Comparison of ENCODE assay signal across 1 cellular context in the genomic region with DNA sequence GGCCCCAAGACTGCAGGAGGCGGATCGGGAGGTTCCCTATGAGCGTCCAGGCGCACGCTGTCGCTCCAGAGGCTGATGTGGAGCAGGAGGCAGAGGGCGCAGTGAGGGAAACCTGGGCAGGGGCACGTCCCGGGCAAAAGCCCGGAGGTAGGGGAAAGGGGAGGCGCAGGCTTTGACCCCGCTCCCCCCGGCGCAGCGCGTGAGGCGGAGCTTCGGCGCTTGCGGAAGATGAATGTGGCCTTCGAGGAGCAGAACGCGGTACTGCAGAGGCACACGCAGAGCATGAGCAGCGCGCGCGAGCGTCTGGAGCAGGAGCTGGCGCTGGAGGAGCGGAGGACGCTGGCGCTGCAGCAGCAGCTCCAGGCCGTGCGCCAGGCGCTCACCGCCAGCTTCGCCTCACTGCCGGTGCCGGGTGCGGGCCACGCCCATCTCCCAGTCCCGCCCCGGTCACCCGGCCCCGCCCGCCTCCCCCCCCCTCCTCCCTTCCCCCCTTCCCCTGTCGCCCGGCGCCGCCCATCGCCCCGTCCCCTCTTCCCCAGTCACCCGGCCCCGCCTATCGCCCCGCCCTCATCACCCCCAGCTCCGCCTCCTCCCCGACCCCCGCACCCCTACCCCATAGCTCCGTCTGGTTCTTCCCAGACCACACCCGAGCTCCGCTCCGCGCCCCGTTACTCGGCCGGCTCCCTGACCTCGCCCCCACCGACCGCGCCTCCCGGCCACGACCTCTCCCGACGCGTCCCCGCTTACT.
TF ChIP-seq lines count a peak whose summit lies in the region.

No MANE protein-coding gene starts in this region.

TF ChIP-seq in WTC11, 78 proteins besides CTCF, POLR2A, EP300 and RAD21 (continued from another document):
- TF ChIP-seq, protein P1, sequence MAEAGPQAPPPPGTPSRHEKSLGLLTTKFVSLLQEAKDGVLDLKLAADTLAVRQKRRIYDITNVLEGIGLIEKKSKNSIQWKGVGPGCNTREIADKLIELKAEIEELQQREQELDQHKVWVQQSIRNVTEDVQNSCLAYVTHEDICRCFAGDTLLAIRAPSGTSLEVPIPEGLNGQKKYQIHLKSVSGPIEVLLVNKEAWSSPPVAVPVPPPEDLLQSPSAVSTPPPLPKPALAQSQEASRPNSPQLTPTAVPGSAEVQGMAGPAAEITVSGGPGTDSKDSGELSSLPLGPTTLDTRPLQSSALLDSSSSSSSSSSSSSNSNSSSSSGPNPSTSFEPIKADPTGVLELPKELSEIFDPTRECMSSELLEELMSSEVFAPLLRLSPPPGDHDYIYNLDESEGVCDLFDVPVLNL (CRISPR knock-in tag; IDR thresholded peaks at IDR 0.05; ENCODE audit: borderline replicate concordance, low read depth), result 0 out of 2 replicates have a peak, but pooled peaks have one; percentile 5
- TF ChIP-seq, protein P2, sequence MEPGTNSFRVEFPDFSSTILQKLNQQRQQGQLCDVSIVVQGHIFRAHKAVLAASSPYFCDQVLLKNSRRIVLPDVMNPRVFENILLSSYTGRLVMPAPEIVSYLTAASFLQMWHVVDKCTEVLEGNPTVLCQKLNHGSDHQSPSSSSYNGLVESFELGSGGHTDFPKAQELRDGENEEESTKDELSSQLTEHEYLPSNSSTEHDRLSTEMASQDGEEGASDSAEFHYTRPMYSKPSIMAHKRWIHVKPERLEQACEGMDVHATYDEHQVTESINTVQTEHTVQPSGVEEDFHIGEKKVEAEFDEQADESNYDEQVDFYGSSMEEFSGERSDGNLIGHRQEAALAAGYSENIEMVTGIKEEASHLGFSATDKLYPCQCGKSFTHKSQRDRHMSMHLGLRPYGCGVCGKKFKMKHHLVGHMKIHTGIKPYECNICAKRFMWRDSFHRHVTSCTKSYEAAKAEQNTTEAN (CRISPR knock-in tag; IDR thresholded peaks at IDR 0.05), result no peak
- TF ChIP-seq ESRRA (CRISPR knock-in tag; IDR thresholded peaks at IDR 0.05; ENCODE audit: borderline replicate concordance) (no peak), ZNF416 (CRISPR knock-in tag; IDR thresholded peaks at IDR 0.05) (0 out of 2 replicates have a peak, but pooled peaks have one; percentile 55), JUN (CRISPR knock-in tag; IDR thresholded peaks at IDR 0.05) (no peak), PRRX2 (CRISPR knock-in tag; IDR thresholded peaks at IDR 0.05) (no peak), NR1H2 (CRISPR knock-in tag; IDR thresholded peaks at IDR 0.05) (no peak), CREB1 (CRISPR knock-in tag; IDR thresholded peaks at IDR 0.05) (no peak), RORB (CRISPR knock-in tag; IDR thresholded peaks at IDR 0.05) (no peak), ZNF232 (CRISPR knock-in tag; IDR thresholded peaks at IDR 0.05) (no peak), ZNF423 (CRISPR knock-in tag; IDR thresholded peaks at IDR 0.05) (no peak), MYBL2 (CRISPR knock-in tag; IDR thresholded peaks at IDR 0.05) (no peak), TP53 (CRISPR knock-in tag; IDR thresholded peaks at IDR 0.05) (peak; percentile 81), TEAD4 (CRISPR knock-in tag; IDR thresholded peaks at IDR 0.05) (no peak), ZNF121 (CRISPR knock-in tag; IDR thresholded peaks at IDR 0.05) (no peak), IRF2 (CRISPR knock-in tag; IDR thresholded peaks at IDR 0.05; ENCODE audit: borderline replicate concordance, low read depth) (no peak), GTF2I (CRISPR knock-in tag; conservative IDR thresholded peaks at IDR 0.05) (no peak), MXD4 (CRISPR knock-in tag; IDR thresholded peaks at IDR 0.05; ENCODE audit: borderline replicate concordance) (no peak), FOXJ3 (CRISPR knock-in tag; IDR thresholded peaks at IDR 0.05; ENCODE audit: borderline replicate concordance) (no peak), CBFB (CRISPR knock-in tag; IDR thresholded peaks at IDR 0.05; ENCODE audit: low read depth) (0 out of 2 replicates have a peak, but pooled peaks have one; percentile 71), CREM (CRISPR knock-in tag; IDR thresholded peaks at IDR 0.05) (no peak), NFYB (CRISPR knock-in tag; conservative IDR thresholded peaks at IDR 0.05; ENCODE audit: low read depth) (no peak), ZBTB21 (CRISPR knock-in tag; IDR thresholded peaks at IDR 0.05; ENCODE audit: borderline replicate concordance) (no peak), NFE2L1 (CRISPR knock-in tag; IDR thresholded peaks at IDR 0.05) (no peak), GRHL2 (CRISPR knock-in tag; IDR thresholded peaks at IDR 0.05; ENCODE audit: insufficient replicate concordance, severe bottlenecking) (no peak)
- TF ChIP-seq, protein P3, sequence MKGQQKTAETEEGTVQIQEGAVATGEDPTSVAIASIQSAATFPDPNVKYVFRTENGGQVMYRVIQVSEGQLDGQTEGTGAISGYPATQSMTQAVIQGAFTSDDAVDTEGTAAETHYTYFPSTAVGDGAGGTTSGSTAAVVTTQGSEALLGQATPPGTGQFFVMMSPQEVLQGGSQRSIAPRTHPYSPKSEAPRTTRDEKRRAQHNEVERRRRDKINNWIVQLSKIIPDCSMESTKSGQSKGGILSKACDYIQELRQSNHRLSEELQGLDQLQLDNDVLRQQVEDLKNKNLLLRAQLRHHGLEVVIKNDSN (CRISPR knock-in tag; IDR thresholded peaks at IDR 0.05), result peak; percentile 26; the same call in 1 of the 2 replicates
- TF ChIP-seq, protein P4, sequence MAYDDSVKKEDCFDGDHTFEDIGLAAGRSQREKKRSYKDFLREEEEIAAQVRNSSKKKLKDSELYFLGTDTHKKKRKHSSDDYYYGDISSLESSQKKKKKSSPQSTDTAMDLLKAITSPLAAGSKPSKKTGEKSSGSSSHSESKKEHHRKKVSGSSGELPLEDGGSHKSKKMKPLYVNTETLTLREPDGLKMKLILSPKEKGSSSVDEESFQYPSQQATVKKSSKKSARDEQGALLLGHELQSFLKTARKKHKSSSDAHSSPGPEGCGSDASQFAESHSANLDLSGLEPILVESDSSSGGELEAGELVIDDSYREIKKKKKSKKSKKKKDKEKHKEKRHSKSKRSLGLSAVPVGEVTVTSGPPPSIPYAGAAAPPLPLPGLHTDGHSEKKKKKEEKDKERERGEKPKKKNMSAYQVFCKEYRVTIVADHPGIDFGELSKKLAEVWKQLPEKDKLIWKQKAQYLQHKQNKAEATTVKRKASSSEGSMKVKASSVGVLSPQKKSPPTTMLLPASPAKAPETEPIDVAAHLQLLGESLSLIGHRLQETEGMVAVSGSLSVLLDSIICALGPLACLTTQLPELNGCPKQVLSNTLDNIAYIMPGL (CRISPR knock-in tag; IDR thresholded peaks at IDR 0.05), result 0 out of 2 replicates have a peak, but pooled peaks have one; percentile 52
- TF ChIP-seq, protein P5, sequence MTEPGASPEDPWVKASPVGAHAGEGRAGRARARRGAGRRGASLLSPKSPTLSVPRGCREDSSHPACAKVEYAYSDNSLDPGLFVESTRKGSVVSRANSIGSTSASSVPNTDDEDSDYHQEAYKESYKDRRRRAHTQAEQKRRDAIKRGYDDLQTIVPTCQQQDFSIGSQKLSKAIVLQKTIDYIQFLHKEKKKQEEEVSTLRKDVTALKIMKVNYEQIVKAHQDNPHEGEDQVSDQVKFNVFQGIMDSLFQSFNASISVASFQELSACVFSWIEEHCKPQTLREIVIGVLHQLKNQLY (CRISPR knock-in tag; IDR thresholded peaks at IDR 0.05), result 0 out of 2 replicates have a peak, but pooled peaks have one; percentile 50
- TF ChIP-seq, protein P6, sequence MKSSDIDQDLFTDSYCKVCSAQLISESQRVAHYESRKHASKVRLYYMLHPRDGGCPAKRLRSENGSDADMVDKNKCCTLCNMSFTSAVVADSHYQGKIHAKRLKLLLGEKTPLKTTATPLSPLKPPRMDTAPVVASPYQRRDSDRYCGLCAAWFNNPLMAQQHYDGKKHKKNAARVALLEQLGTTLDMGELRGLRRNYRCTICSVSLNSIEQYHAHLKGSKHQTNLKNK (CRISPR knock-in tag; IDR thresholded peaks at IDR 0.05), result no peak
- TF ChIP-seq, protein P7, sequence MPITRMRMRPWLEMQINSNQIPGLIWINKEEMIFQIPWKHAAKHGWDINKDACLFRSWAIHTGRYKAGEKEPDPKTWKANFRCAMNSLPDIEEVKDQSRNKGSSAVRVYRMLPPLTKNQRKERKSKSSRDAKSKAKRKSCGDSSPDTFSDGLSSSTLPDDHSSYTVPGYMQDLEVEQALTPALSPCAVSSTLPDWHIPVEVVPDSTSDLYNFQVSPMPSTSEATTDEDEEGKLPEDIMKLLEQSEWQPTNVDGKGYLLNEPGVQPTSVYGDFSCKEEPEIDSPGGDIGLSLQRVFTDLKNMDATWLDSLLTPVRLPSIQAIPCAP (CRISPR knock-in tag; IDR thresholded peaks at IDR 0.05), result no peak
- TF ChIP-seq, protein P8, sequence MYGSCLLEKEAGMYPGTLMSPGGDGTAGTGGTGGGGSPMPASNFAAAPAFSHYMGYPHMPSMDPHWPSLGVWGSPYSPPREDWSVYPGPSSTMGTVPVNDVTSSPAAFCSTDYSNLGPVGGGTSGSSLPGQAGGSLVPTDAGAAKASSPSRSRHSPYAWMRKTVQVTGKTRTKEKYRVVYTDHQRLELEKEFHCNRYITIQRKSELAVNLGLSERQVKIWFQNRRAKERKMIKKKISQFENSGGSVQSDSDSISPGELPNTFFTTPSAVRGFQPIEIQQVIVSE (CRISPR knock-in tag; IDR thresholded peaks at IDR 0.05; ENCODE audit: borderline replicate concordance), result no peak
- TF ChIP-seq, protein P9, sequence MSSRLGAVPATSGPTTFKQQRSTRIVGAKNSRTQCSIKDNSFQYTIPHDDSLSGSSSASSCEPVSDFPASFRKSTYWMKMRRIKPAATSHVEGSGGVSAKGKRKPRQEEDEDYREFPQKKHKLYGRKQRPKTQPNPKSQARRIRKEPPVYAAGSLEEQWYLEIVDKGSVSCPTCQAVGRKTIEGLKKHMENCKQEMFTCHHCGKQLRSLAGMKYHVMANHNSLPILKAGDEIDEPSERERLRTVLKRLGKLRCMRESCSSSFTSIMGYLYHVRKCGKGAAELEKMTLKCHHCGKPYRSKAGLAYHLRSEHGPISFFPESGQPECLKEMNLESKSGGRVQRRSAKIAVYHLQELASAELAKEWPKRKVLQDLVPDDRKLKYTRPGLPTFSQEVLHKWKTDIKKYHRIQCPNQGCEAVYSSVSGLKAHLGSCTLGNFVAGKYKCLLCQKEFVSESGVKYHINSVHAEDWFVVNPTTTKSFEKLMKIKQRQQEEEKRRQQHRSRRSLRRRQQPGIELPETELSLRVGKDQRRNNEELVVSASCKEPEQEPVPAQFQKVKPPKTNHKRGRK (CRISPR knock-in tag; IDR thresholded peaks at IDR 0.05; ENCODE audit: borderline replicate concordance), result no peak
- TF ChIP-seq, protein P10, sequence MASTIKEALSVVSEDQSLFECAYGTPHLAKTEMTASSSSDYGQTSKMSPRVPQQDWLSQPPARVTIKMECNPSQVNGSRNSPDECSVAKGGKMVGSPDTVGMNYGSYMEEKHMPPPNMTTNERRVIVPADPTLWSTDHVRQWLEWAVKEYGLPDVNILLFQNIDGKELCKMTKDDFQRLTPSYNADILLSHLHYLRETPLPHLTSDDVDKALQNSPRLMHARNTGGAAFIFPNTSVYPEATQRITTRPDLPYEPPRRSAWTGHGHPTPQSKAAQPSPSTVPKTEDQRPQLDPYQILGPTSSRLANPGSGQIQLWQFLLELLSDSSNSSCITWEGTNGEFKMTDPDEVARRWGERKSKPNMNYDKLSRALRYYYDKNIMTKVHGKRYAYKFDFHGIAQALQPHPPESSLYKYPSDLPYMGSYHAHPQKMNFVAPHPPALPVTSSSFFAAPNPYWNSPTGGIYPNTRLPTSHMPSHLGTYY (CRISPR knock-in tag; IDR thresholded peaks at IDR 0.05), result no peak
- TF ChIP-seq, protein P11, sequence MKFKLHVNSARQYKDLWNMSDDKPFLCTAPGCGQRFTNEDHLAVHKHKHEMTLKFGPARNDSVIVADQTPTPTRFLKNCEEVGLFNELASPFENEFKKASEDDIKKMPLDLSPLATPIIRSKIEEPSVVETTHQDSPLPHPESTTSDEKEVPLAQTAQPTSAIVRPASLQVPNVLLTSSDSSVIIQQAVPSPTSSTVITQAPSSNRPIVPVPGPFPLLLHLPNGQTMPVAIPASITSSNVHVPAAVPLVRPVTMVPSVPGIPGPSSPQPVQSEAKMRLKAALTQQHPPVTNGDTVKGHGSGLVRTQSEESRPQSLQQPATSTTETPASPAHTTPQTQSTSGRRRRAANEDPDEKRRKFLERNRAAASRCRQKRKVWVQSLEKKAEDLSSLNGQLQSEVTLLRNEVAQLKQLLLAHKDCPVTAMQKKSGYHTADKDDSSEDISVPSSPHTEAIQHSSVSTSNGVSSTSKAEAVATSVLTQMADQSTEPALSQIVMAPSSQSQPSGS (CRISPR knock-in tag; IDR thresholded peaks at IDR 0.05; ENCODE audit: borderline replicate concordance, low read depth), result no peak
- TF ChIP-seq, protein P12, sequence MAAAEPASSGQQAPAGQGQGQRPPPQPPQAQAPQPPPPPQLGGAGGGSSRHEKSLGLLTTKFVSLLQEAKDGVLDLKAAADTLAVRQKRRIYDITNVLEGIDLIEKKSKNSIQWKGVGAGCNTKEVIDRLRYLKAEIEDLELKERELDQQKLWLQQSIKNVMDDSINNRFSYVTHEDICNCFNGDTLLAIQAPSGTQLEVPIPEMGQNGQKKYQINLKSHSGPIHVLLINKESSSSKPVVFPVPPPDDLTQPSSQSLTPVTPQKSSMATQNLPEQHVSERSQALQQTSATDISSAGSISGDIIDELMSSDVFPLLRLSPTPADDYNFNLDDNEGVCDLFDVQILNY (CRISPR knock-in tag; IDR thresholded peaks at IDR 0.05), result 0 out of 2 replicates have a peak, but pooled peaks have one; percentile 51
- TF ChIP-seq, protein P13, sequence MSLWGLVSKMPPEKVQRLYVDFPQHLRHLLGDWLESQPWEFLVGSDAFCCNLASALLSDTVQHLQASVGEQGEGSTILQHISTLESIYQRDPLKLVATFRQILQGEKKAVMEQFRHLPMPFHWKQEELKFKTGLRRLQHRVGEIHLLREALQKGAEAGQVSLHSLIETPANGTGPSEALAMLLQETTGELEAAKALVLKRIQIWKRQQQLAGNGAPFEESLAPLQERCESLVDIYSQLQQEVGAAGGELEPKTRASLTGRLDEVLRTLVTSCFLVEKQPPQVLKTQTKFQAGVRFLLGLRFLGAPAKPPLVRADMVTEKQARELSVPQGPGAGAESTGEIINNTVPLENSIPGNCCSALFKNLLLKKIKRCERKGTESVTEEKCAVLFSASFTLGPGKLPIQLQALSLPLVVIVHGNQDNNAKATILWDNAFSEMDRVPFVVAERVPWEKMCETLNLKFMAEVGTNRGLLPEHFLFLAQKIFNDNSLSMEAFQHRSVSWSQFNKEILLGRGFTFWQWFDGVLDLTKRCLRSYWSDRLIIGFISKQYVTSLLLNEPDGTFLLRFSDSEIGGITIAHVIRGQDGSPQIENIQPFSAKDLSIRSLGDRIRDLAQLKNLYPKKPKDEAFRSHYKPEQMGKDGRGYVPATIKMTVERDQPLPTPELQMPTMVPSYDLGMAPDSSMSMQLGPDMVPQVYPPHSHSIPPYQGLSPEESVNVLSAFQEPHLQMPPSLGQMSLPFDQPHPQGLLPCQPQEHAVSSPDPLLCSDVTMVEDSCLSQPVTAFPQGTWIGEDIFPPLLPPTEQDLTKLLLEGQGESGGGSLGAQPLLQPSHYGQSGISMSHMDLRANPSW (CRISPR knock-in tag; conservative IDR thresholded peaks at IDR 0.05; ENCODE audit: low read depth), result no peak
- TF ChIP-seq, protein P14, sequence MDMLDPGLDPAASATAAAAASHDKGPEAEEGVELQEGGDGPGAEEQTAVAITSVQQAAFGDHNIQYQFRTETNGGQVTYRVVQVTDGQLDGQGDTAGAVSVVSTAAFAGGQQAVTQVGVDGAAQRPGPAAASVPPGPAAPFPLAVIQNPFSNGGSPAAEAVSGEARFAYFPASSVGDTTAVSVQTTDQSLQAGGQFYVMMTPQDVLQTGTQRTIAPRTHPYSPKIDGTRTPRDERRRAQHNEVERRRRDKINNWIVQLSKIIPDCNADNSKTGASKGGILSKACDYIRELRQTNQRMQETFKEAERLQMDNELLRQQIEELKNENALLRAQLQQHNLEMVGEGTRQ (CRISPR knock-in tag; IDR thresholded peaks at IDR 0.05), result peak; percentile 24; the same call in 1 of the 2 replicates
